In genomic region chr1:152388889-152389288, GRCh38 we compare ENCODE assay signal across 22 cellular contexts. TPM values are rescaled to one million over a fixed set of nuclear protein-coding genes. Genes with fewer than 3 reads are reported as not detected.
DNase-seq lines count a peak whose midpoint lies in the region; ATAC-seq, FAIRE-seq and TF ChIP-seq lines count a peak whose summit lies in the region.
"Had no signal": no experiment of that assay in that cellular context is flagged by ENCODE, and none has a peak within 500 bp of the region (broad histone marks: within the 10 kb centered on the region; RNA-seq: fewer than 3 reads in every experiment).

No MANE protein-coding gene starts in this region.

- H3K4ac ChIP-seq in IMR-90 (ENCODE audit: low read depth, low read length), result no peak overlapping the region

- no peaks in the 10 kb centered on the region for H3K9me3 ChIP-seq in A549
- no peaks in the 10 kb centered on the region for H3K9me3 ChIP-seq in IMR-90 (ENCODE audit: control insufficient read depth, insufficient read depth, low read length)
- H3K9me3 ChIP-seq in ascending aorta, result no peaks in the 10 kb centered on the region
- peaks cover 94% of the 10 kb centered on the region for H3K9me3 ChIP-seq in endodermal cell (ENCODE audit: control insufficient read depth, low read length)
- H3K9me3 ChIP-seq: Caco-2 had no signal

- ATAC-seq in A549 (no peak), IMR-90 (ENCODE audit: low read depth) (no peak)
- no peak for ATAC-seq in stimulated activated naive B cell treated with anti-CD40 and anti-IgM and Interleukin-4, amounts not matched to agents 10 μg/mL and 1 μg/mL and 100 μg/mL, for 72 hours (replicated peaks)

- H3K23ac ChIP-seq in IMR-90 (ENCODE audit: low read depth, low read length), result no peak overlapping the region

- H3K36me3 ChIP-seq in IMR-90 (ENCODE audit: control insufficient read depth, insufficient read depth, low read length) (no peaks in the 10 kb centered on the region), ascending aorta (no peaks in the 10 kb centered on the region), endodermal cell (ENCODE audit: control insufficient read depth, insufficient read depth, low read length) (no peaks in the 10 kb centered on the region)

- dilution Hi-C loops in IMR-90 (cut with HindIII; ENCODE audit: low sequenced_read_pairs, unreplicated experiment), result no loop called here

- no peaks in the 10 kb centered on the region for H4K20me1 ChIP-seq in IMR-90 (ENCODE audit: insufficient read depth, low read length)

- no peak overlapping the region for H3K9ac ChIP-seq in IMR-90 (ENCODE audit: low read depth, low read length)
- H3K9ac ChIP-seq in endodermal cell (ENCODE audit: extremely low read depth, low read length, poor library complexity, severe bottlenecking), result no peak overlapping the region
- H3K9ac ChIP-seq: GM23248 had no signal

- TF ChIP-seq CTCF in A549 (IDR thresholded peaks at IDR 0.05), result no peak
- TF ChIP-seq CTCF in IMR-90 (conservative IDR thresholded peaks at IDR 0.05; ENCODE audit: low read depth, low read length), result no peak
- no peak for TF ChIP-seq CTCF in ascending aorta (IDR thresholded peaks at IDR 0.05)
- TF ChIP-seq CTCF in endodermal cell (conservative IDR thresholded peaks at IDR 0.05), result no peak

- H3K56ac ChIP-seq in IMR-90 (ENCODE audit: extremely low read depth, insufficient read depth, low read length), result no peak overlapping the region

- H2BK120ac ChIP-seq in IMR-90 (ENCODE audit: low read depth, low read length), result no peak overlapping the region

- no peaks in the 10 kb centered on the region for H3K27me3 Mint-ChIP-seq in endodermal cell (ENCODE audit: insufficient read depth)
- H3K27me3 Mint-ChIP-seq in stimulated activated naive B cell treated with anti-CD40 and anti-IgM and Interleukin-4, amounts not matched to agents 10 μg/mL and 1 μg/mL and 100 μg/mL, for 72 hours, result peaks cover 31 to 57% of the 10 kb centered on the region in 2 donors

- H2AK5ac ChIP-seq in IMR-90 (ENCODE audit: low read depth, low read length), result no peak overlapping the region

- no peak overlapping the region for H2AFZ ChIP-seq in IMR-90 (replicated peaks; ENCODE audit: low read length, poor library complexity)
- H2AFZ ChIP-seq: GM23248 had no signal

- no peak for TF ChIP-seq RAD21 in A549 (conservative IDR thresholded peaks at IDR 0.05 in 1 of 2, IDR thresholded peaks at IDR 0.05 in 1 of 2)
- no peak for TF ChIP-seq RAD21 in IMR-90 (IDR thresholded peaks at IDR 0.05; ENCODE audit: low read length)

- no peak for DNase-seq in A549 (ENCODE audit: low read depth in 1 of 2, low spot score in 1 of 2)
- DNase-seq in IMR-90, result no peak
- peak; percentile 16 for DNase-seq in OCI-M1 (lab: John Stamatoyannopoulos, UW)
- DNase-seq in myocyte (ENCODE audit: low read depth), result peak; percentile 15
- no peak for DNase-seq in ascending aorta (ENCODE audit: low spot score in 2 of 2)
- DNase-seq in endodermal cell, result no peak
- DNase-seq in stimulated activated naive B cell treated with anti-CD40 and anti-IgM and Interleukin-4, amounts not matched to agents 10 μg/mL and 1 μg/mL and 100 μg/mL, for 72 hours, result no peak
- DNase-seq: AML-193; Caco-2; CD4-positive, alpha-beta T cell; GM23248; HCEC 1CT had no signal

- H4K5ac ChIP-seq in IMR-90 (ENCODE audit: low read depth, low read length), result no peak overlapping the region

- no peak overlapping the region for H3K4me2 ChIP-seq in A549
- no peak overlapping the region for H3K4me2 ChIP-seq in IMR-90 (ENCODE audit: low read depth, low read length)

- H3K14ac ChIP-seq in IMR-90 (replicated peaks; ENCODE audit: low read depth, low read length), result no peak overlapping the region

- in situ Hi-C loops in IMR-90 (cut with MboI; ENCODE audit: low sequenced_read_pairs), result no loop called here

- H3K27ac Mint-ChIP-seq in endodermal cell, result no peak overlapping the region
- no peak overlapping the region for H3K27ac Mint-ChIP-seq in stimulated activated naive B cell treated with anti-CD40 and anti-IgM and Interleukin-4, amounts not matched to agents 10 μg/mL and 1 μg/mL and 100 μg/mL, for 72 hours
- H3K27ac Mint-ChIP-seq: CD4-positive, alpha-beta T cell; IgD-negative memory B cell had no signal

- H4K8ac ChIP-seq in IMR-90 (ENCODE audit: low read depth in 2 of 2, low read length in 2 of 2), result no peak overlapping the region

- intact Hi-C loops in IMR-90 (cut with micrococcal nuclease), result no loop called here
- intact Hi-C loops in ascending aorta (cut with DNase I), result no loop called here

- no peak overlapping the region for H3K18ac ChIP-seq in IMR-90 (ENCODE audit: low read depth, low read length)

- no peaks in the 10 kb centered on the region for H3K4me1 Mint-ChIP-seq in endodermal cell
- no peaks in the 10 kb centered on the region for H3K4me1 Mint-ChIP-seq in stimulated activated naive B cell treated with anti-CD40 and anti-IgM and Interleukin-4, amounts not matched to agents 10 μg/mL and 1 μg/mL and 100 μg/mL, for 72 hours
- H3K4me1 Mint-ChIP-seq: IgD-negative memory B cell had no signal

- no TSS peak for BruUV-seq in IMR-90 (replicated peaks; lab: Mats Ljungman, UMichigan)

- no peaks in the 10 kb centered on the region for H3K79me1 ChIP-seq in IMR-90 (ENCODE audit: low read depth in 1 of 2, low read length in 2 of 2)

- H3K4me3 Mint-ChIP-seq in endodermal cell, result no peak overlapping the region
- H3K4me3 Mint-ChIP-seq in stimulated activated naive B cell treated with anti-CD40 and anti-IgM and Interleukin-4, amounts not matched to agents 10 μg/mL and 1 μg/mL and 100 μg/mL, for 72 hours, result no peak overlapping the region
- H3K4me3 Mint-ChIP-seq: CD4-positive, alpha-beta T cell; IgD-negative memory B cell had no signal

- H3K27me3 ChIP-seq in IMR-90 (ENCODE audit: control insufficient read depth, insufficient read depth, low read length) (no peaks in the 10 kb centered on the region), ascending aorta (no peaks in the 10 kb centered on the region), endodermal cell (ENCODE audit: control insufficient read depth, insufficient read depth, low read length, poor library complexity, severe bottlenecking) (no peaks in the 10 kb centered on the region)

- POLR2A ChIA-PET in A549 (lab: Yijun Ruan, JAX) (no interaction called here), IMR-90 (lab: Charles Lee; ENCODE audit: unreplicated experiment) (no interaction called here)

- CTCF ChIA-PET in A549 (lab: Yijun Ruan, JAX), result interaction anchor here (0.9 to 2.8 kb wide), 5 partner anchors 10 to 200 kb away, joined by 3 to 11 read pairs (median 4); no protein-coding TSS in a partner anchor
- CTCF ChIA-PET in IMR-90 (lab: Yijun Ruan, JAX), result no interaction called here

- H3K9me1 ChIP-seq in IMR-90 (ENCODE audit: insufficient read depth, low read length), result no peaks in the 10 kb centered on the region

- H3K36me3 Mint-ChIP-seq in endodermal cell (ENCODE audit: low read depth), result peaks cover 2% of the 10 kb centered on the region
- H3K36me3 Mint-ChIP-seq in stimulated activated naive B cell treated with anti-CD40 and anti-IgM and Interleukin-4, amounts not matched to agents 10 μg/mL and 1 μg/mL and 100 μg/mL, for 72 hours, result peaks cover 0 to 2% of the 10 kb centered on the region in 2 donors

- H3K9me3 Mint-ChIP-seq in endodermal cell, result peaks cover 86% of the 10 kb centered on the region
- H3K9me3 Mint-ChIP-seq in stimulated activated naive B cell treated with anti-CD40 and anti-IgM and Interleukin-4, amounts not matched to agents 10 μg/mL and 1 μg/mL and 100 μg/mL, for 72 hours, result peaks cover 0 to 2% of the 10 kb centered on the region in 2 donors
- H3K9me3 Mint-ChIP-seq: CD4-positive, alpha-beta T cell had no signal

- 15% methylated on average over 4 of the region's 4 CpGs for WGBS in A549 (ENCODE audit: missing lambda C conversion rate)
- no CpG with 5 or more reads among the region's 4 CpGs for WGBS in IMR-90 (ENCODE audit: extremely low coverage in 2 of 2, insufficient read length in 1 of 2), 2 experiments
- WGBS in endodermal cell (ENCODE audit: insufficient coverage in 1 of 2, insufficient read length in 1 of 2), 2 experiments, result 80% methylated on average over 4 of the region's 4 CpGs; no CpG with 5 or more reads in 1 of the 2 experiments

- TF ChIP-seq EP300 in A549 (IDR thresholded peaks at IDR 0.05), result no peak

- no peak overlapping the region for H3K27ac ChIP-seq in A549
- H3K27ac ChIP-seq in IMR-90 (ENCODE audit: insufficient read depth, low read length), result no peak overlapping the region
- H3K27ac ChIP-seq in ascending aorta, result no peak overlapping the region
- no peak overlapping the region for H3K27ac ChIP-seq in endodermal cell (ENCODE audit: low read depth, low read length)
- H3K27ac ChIP-seq: C4-2B, GM23248, HL-60 had no signal

- FAIRE-seq in A549 (lab: Jason Lieb, UNC), result no peak
- FAIRE-seq: A204.1, D721Med, G401.6, GM12891, H54 had no signal

- TF ChIP-seq POLR2A in A549 (IDR thresholded peaks at IDR 0.05; ENCODE audit: low read length), result no peak
- TF ChIP-seq POLR2A in IMR-90 (IDR thresholded peaks at IDR 0.05; ENCODE audit: low read depth, low read length), result no peak

- no peak overlapping the region for H2AK9ac ChIP-seq in IMR-90 (replicated peaks; ENCODE audit: low read depth, low read length, poor library complexity)

- H3K4me1 ChIP-seq in A549 (no peaks in the 10 kb centered on the region), IMR-90 (ENCODE audit: control insufficient read depth, insufficient read depth, low read length) (no peaks in the 10 kb centered on the region), ascending aorta (no peaks in the 10 kb centered on the region), endodermal cell (ENCODE audit: control insufficient read depth, insufficient read depth, low read length) (no peaks in the 10 kb centered on the region)
- H3K4me1 ChIP-seq: Caco-2 had no signal

- no peak overlapping the region for H2BK20ac ChIP-seq in IMR-90 (ENCODE audit: low read depth, low read length)

- no peak overlapping the region for H3K4me3 ChIP-seq in A549
- no peak overlapping the region for H3K4me3 ChIP-seq in IMR-90 (ENCODE audit: insufficient read depth, low read depth, low read length)
- H3K4me3 ChIP-seq in ascending aorta, result no peak overlapping the region
- no peak overlapping the region for H3K4me3 ChIP-seq in endodermal cell (ENCODE audit: low read length)
- H3K4me3 ChIP-seq: GM23248 had no signal

- H2BK5ac ChIP-seq in IMR-90 (ENCODE audit: low read depth, low read length, poor library complexity, severe bottlenecking), result no peak overlapping the region

- no peak overlapping the region for H2BK15ac ChIP-seq in IMR-90 (ENCODE audit: low read depth, low read length)

- no peak overlapping the region for H4K91ac ChIP-seq in IMR-90 (ENCODE audit: insufficient read depth, low read depth, low read length)

RNA-seq across cellular contexts. Expression of gene CRNN, which starts 25.2 kb away (rescaled TPM):
- polyA plus RNA-seq in A549 (2011; rRNA removed) (not detected in 2 replicates), A549 (2017; fragmentation: RNase III; extraction: RNeasy Plus Mini Kit Qiagen cat#74134 plus additional on column Dnase treatment) (not detected in 3 replicates), IMR-90 (2012; rRNA removed) (not detected in 2 replicates)
- not detected in 2 replicates for polyA plus RNA-seq in A549 (2012; cell fraction: cytosol; rRNA removed)
- polyA plus RNA-seq in A549 (2012; cell fraction: nucleus; rRNA removed), result not detected in 2 replicates
- polyA minus RNA-seq in A549 (2011; rRNA and poly(A)+ RNA removed), result not detected in 2 replicates
- total RNA-seq in IMR-90 (2012; rRNA removed) (not detected in 2 replicates), myocyte (not detected in 2 replicates), ascending aorta (0.21 TPM), endodermal cell (not detected)
- not detected in 2 replicates for polyA plus RNA-seq in IMR-90 (2012; cell fraction: cytosol; rRNA removed)
- polyA plus RNA-seq in IMR-90 (2012; cell fraction: nucleus; rRNA removed; ENCODE audit: low replicate concordance), result not detected in 2 replicates
- not detected for polyA plus RNA-seq in myocyte (2012)
- not detected for polyA plus RNA-seq in endodermal cell (2013, experiment 1 of 2)
- polyA plus RNA-seq in endodermal cell (2013, experiment 2 of 2), result not detected
- total RNA-seq: Caco-2; CD4-positive, alpha-beta T cell; GM23248; HT1080 had no signal
- polyA plus RNA-seq: BJ, GM23248, IgD-negative memory B cell had no signal

RNA-seq across cellular contexts. Expression of gene FLG2, which starts 29.1 kb away (rescaled TPM):
- polyA plus RNA-seq in A549 (2011; rRNA removed) (not detected in 2 replicates), A549 (2017; fragmentation: RNase III; extraction: RNeasy Plus Mini Kit Qiagen cat#74134 plus additional on column Dnase treatment) (not detected in 3 replicates), IMR-90 (2012; rRNA removed) (0.02 TPM in 1 of 2 replicates, not detected in the other)
- polyA plus RNA-seq in A549 (2012; cell fraction: cytosol; rRNA removed), result not detected in 2 replicates
- not detected in 2 replicates for polyA plus RNA-seq in A549 (2012; cell fraction: nucleus; rRNA removed)
- not detected in 2 replicates for polyA minus RNA-seq in A549 (2011; rRNA and poly(A)+ RNA removed)
- total RNA-seq in IMR-90 (2012; rRNA removed) (not detected in 2 replicates), myocyte (not detected in 2 replicates), ascending aorta (not detected), endodermal cell (not detected)
- polyA plus RNA-seq in IMR-90 (2012; cell fraction: cytosol; rRNA removed), result not detected in 2 replicates
- polyA plus RNA-seq in IMR-90 (2012; cell fraction: nucleus; rRNA removed; ENCODE audit: low replicate concordance), result not detected in 2 replicates
- polyA plus RNA-seq in myocyte (2012), result 0.09 TPM
- polyA plus RNA-seq in endodermal cell (2013, experiment 1 of 2), result not detected
- not detected for polyA plus RNA-seq in endodermal cell (2013, experiment 2 of 2)
- total RNA-seq: Caco-2; CD4-positive, alpha-beta T cell; GM23248; HT1080 had no signal
- polyA plus RNA-seq: BJ, GM23248, IgD-negative memory B cell had no signal

Comparison
In these comparisons a context has a peak if more than half of its experiments do, and no peak if none do; other contexts are left out.
1. DNase-seq: peak in OCI-M1 (single experiment) and myocyte (single experiment); none in A549 (0 of 2), IMR-90 (single experiment), ascending aorta (0 of 2), endodermal cell (single experiment) and stimulated activated naive B cell treated with anti-CD40 and anti-IgM and Interleukin-4, amounts not matched to agents 10 μg/mL and 1 μg/mL and 100 μg/mL, for 72 hours (single experiment).